ENCODE assay signal across 8 cellular contexts in the genomic region with DNA sequence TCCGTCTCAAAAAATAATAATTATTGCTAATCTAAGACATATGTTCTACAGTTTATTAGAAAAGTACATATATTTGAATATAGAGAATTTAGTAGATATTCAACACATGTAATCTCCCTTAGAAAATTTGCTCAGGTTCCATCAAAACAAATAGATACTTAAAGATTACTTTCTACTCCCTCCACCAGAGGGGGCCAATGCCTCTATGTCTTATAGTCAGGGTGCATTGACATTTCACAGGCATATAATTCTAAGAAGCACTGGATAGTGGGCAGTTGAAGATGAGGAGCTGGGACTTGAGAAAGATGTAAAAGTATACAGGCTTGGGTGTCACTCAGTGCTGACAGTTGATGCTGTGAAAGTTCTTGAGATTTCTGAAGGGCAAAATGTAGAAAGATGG.
DNase-seq lines count a peak whose midpoint lies in the region; ATAC-seq, FAIRE-seq and TF ChIP-seq lines count a peak whose summit lies in the region.

No MANE protein-coding gene starts in this region.

- peaks cover 7% of the 10 kb centered on the region; the same call in 1 of the 2 replicates for H3K9me3 Mint-ChIP-seq in HFFc6

- DNase-seq in DMS 273 (lab: John Stamatoyannopoulos, UW; ENCODE audit: unreplicated experiment) (peak; percentile 61), HFFc6 (peak; percentile 45), kidney tubule cell (ENCODE audit: low spot score) (peak; percentile 39), frontal cortex (ENCODE audit: low spot score in 2 of 2) (no peak)

- H3K27me3 Mint-ChIP-seq in HFFc6 (ENCODE audit: insufficient read depth) = no peaks in the 10 kb centered on the region

- TF ChIP-seq CTCF in HFFc6 (IDR thresholded peaks at IDR 0.05) = peak; percentile 79

- ATAC-seq in GM21367 (IDR thresholded peaks at IDR 0.05; ENCODE audit: unreplicated experiment) (no peak), GM18907 (IDR thresholded peaks at IDR 0.05; ENCODE audit: unreplicated experiment) (no peak), HG03139 (IDR thresholded peaks at IDR 0.05; ENCODE audit: unreplicated experiment) (no peak)

- no peak overlapping the region for H3K27ac Mint-ChIP-seq in HFFc6

- peak; percentile 74 for FAIRE-seq in TTC549 (lab: Jason Lieb, UNC)
- FAIRE-seq in frontal cortex (lab: Jason Lieb, UNC) = no peak

- no peak overlapping the region for H3K4me3 Mint-ChIP-seq in HFFc6

- H3K4me1 Mint-ChIP-seq in HFFc6 (ENCODE audit: low read depth) = no peaks in the 10 kb centered on the region

- H3K36me3 Mint-ChIP-seq in HFFc6 (ENCODE audit: low read depth) = no peaks in the 10 kb centered on the region

Comparison
In these comparisons a context has a peak if more than half of its experiments do, and no peak if none do; other contexts are left out.
1. DNase-seq: peak in DMS 273 (single experiment), HFFc6 (single experiment) and kidney tubule cell (single experiment); none in frontal cortex (0 of 2).